Comparison of ENCODE assay signal across 1 cellular context in genomic region chr12:6520186-6520585, GRCh38.
TF ChIP-seq lines count a peak whose summit lies in the region.

No MANE protein-coding gene starts in this region.

TF ChIP-seq in SK-N-SH, 30 proteins besides CTCF, POLR2A, EP300 and RAD21 (continued from another document):
- TF ChIP-seq USF1 (IDR thresholded peaks at IDR 0.05; ENCODE audit: borderline replicate concordance, low read depth) = no peak
- no peak for TF ChIP-seq ELF1 (IDR thresholded peaks at IDR 0.05)
- TF ChIP-seq MXI1 (IDR thresholded peaks at IDR 0.05; ENCODE audit: low read depth, low read length) = no peak
TF ChIP-seq in SK-N-SH: peak in this region for 0.
